ENCODE assay signal across 24 cellular contexts in genomic region chr15:41871175-41871905, GRCh38. TPM values are rescaled to one million over a fixed set of nuclear protein-coding genes. Genes with fewer than 3 reads are reported as not detected.
A peak's percentile ranks its signal among the peaks of the same experiment; 100 is the strongest.
DNase-seq lines count a peak whose midpoint lies in the region; ATAC-seq, FAIRE-seq and TF ChIP-seq lines count a peak whose summit lies in the region.
"Had no signal": no experiment of that assay in that cellular context is flagged by ENCODE, and none has a peak within 500 bp of the region (broad histone marks: within the 10 kb centered on the region; RNA-seq: fewer than 3 reads in every experiment).

No MANE protein-coding gene starts in this region.

- no peak overlapping the region for H2AFZ ChIP-seq in smooth muscle cell (ENCODE audit: low read depth)

- H3K4me3 ChIP-seq in heart left ventricle (no peak overlapping the region), smooth muscle cell (no peak overlapping the region), kidney (ENCODE audit: low read length in 2 of 2) (no peak overlapping the region)
- H3K4me3 ChIP-seq: dorsolateral prefrontal cortex, left lung, ovary had no signal

- H3K27me3 ChIP-seq in heart left ventricle (no peaks in the 10 kb centered on the region), smooth muscle cell (ENCODE audit: low read depth) (no peaks in the 10 kb centered on the region)
- H3K27me3 ChIP-seq: dorsolateral prefrontal cortex, left lung, ovary had no signal

- intact Hi-C loops in activated CD4-positive, alpha-beta T cell treated with anti-CD3 and anti-CD28 coated beads for 36 hours (cut with DNase I, micrococcal nuclease), result no loop called here
- intact Hi-C loops in heart left ventricle (cut with DNase I), result loop anchor here in 1 of 10 donors (5.0 kb wide), 1 partner anchor 44 kb away; the partner anchor contains the start of gene JMJD7
- intact Hi-C loops in left ventricle myocardium superior (cut with micrococcal nuclease), result no loop called here
- intact Hi-C loops in activated T-helper 2 cell treated with anti-CD3 and anti-CD28 coated beads, Interferon-gamma antibody, Interleukin-2, Interleukin-4, amounts not matched to agents 10 μg/mL and 5 μg/mL and 100 μg/mL, durations not matched to agents 14 hours and 24 hours and 36 hours (cut with micrococcal nuclease), result no loop called here
- intact Hi-C loops in kidney (cut with DNase I), result no loop called here
- intact Hi-C loops in posterior vena cava (cut with DNase I), result no loop called here

- H3K36me3 ChIP-seq in heart left ventricle, result no peaks in the 10 kb centered on the region
- no peaks in the 10 kb centered on the region for H3K36me3 ChIP-seq in smooth muscle cell (ENCODE audit: low read depth)
- H3K36me3 ChIP-seq in kidney (ENCODE audit: control insufficient read depth in 1 of 2, insufficient read depth in 2 of 2, low read length in 2 of 2), result no peaks in the 10 kb centered on the region
- H3K36me3 ChIP-seq: left lung, ovary had no signal

- H3K9me3 ChIP-seq in heart left ventricle (no peaks in the 10 kb centered on the region), smooth muscle cell (replicated peaks; ENCODE audit: low read depth) (no peaks in the 10 kb centered on the region), kidney (ENCODE audit: control insufficient read depth in 1 of 2, low read length in 2 of 2) (no peaks in the 10 kb centered on the region)
- H3K9me3 ChIP-seq: left lung, ovary had no signal

- no peaks in the 10 kb centered on the region for H3K36me3 Mint-ChIP-seq in activated CD4-positive, alpha-beta T cell treated with anti-CD3 and anti-CD28 coated beads for 36 hours (ENCODE audit: low read depth)
- no peaks in the 10 kb centered on the region for H3K36me3 Mint-ChIP-seq in activated T-helper 2 cell treated with anti-CD3 and anti-CD28 coated beads, Interferon-gamma antibody, Interleukin-2, Interleukin-4, amounts not matched to agents 10 μg/mL and 5 μg/mL and 100 μg/mL, durations not matched to agents 14 hours and 24 hours and 36 hours (ENCODE audit: low read depth)
- H3K36me3 Mint-ChIP-seq: naive B cell had no signal

- H3K4me1 ChIP-seq in heart left ventricle (peaks cover 0 to 11% (median 0%) of the 10 kb centered on the region in 12 donors), smooth muscle cell (ENCODE audit: low read depth) (peaks cover 3% of the 10 kb centered on the region), kidney (ENCODE audit: control insufficient read depth in 1 of 2, insufficient read depth in 1 of 2, low read depth in 1 of 2, low read length in 2 of 2) (no peaks in the 10 kb centered on the region)
- H3K4me1 ChIP-seq: left lung had no signal

- FAIRE-seq in kidney (lab: Jason Lieb, UNC), result no peak
- FAIRE-seq: A204.1, endothelial cell of umbilical vein, GM12892 had no signal

- peak overlapping the region; percentile 61 for H3K27ac Mint-ChIP-seq in activated CD4-positive, alpha-beta T cell treated with anti-CD3 and anti-CD28 coated beads for 36 hours
- H3K27ac Mint-ChIP-seq in activated T-helper 2 cell treated with anti-CD3 and anti-CD28 coated beads, Interferon-gamma antibody, Interleukin-2, Interleukin-4, amounts not matched to agents 10 μg/mL and 5 μg/mL and 100 μg/mL, durations not matched to agents 14 hours and 24 hours and 36 hours, result peak overlapping the region; percentile 73

- no peak for DNase-seq in activated CD4-positive, alpha-beta T cell treated with anti-CD3 and anti-CD28 coated beads for 36 hours
- no peak for DNase-seq in activated CD4-positive, alpha-beta T cell treated with anti-CD3 and anti-CD28 coated beads for 1 hour
- DNase-seq in heart left ventricle (no peak), left ventricle myocardium superior (no peak), smooth muscle cell (lab: John Stamatoyannopoulos, UW; ENCODE audit: unreplicated experiment) (no peak), kidney (no peak), posterior vena cava (ENCODE audit: low spot score) (no peak)
- no peak for DNase-seq in activated T-helper 2 cell treated with anti-CD3 and anti-CD28 coated beads, Interferon-gamma antibody, Interleukin-2, Interleukin-4, amounts not matched to agents 10 μg/mL and 5 μg/mL and 100 μg/mL, durations not matched to agents 14 hours and 24 hours and 36 hours (ENCODE audit: low spot score)
- DNase-seq: cerebellar nuclear complex, Karpas-422, left lung, naive B cell, NCI-H1436 treated with DMSO at 0.1 percent for 48 hours, NCI-H446, NCI-H82, retina, trophoblast cell had no signal

- TF ChIP-seq CTCF in heart left ventricle (IDR thresholded peaks at IDR 0.05) (no peak), smooth muscle cell (IDR thresholded peaks at IDR 0.05; ENCODE audit: borderline replicate concordance, insufficient read depth, poor library complexity, severe bottlenecking) (no peak), kidney (IDR thresholded peaks at IDR 0.05; ENCODE audit: borderline replicate concordance, extremely low read depth, insufficient read depth) (no peak)

- H4K20me1 ChIP-seq in smooth muscle cell (ENCODE audit: low read depth), result no peaks in the 10 kb centered on the region

- H3K4me3 Mint-ChIP-seq in activated CD4-positive, alpha-beta T cell treated with anti-CD3 and anti-CD28 coated beads for 36 hours, result no peak overlapping the region
- H3K4me3 Mint-ChIP-seq in activated T-helper 2 cell treated with anti-CD3 and anti-CD28 coated beads, Interferon-gamma antibody, Interleukin-2, Interleukin-4, amounts not matched to agents 10 μg/mL and 5 μg/mL and 100 μg/mL, durations not matched to agents 14 hours and 24 hours and 36 hours (ENCODE audit: low read depth), result no peak overlapping the region

- no peaks in the 10 kb centered on the region for H3K9me3 Mint-ChIP-seq in activated CD4-positive, alpha-beta T cell treated with anti-CD3 and anti-CD28 coated beads for 36 hours (ENCODE audit: low read depth)
- no peaks in the 10 kb centered on the region for H3K9me3 Mint-ChIP-seq in activated T-helper 2 cell treated with anti-CD3 and anti-CD28 coated beads, Interferon-gamma antibody, Interleukin-2, Interleukin-4, amounts not matched to agents 10 μg/mL and 5 μg/mL and 100 μg/mL, durations not matched to agents 14 hours and 24 hours and 36 hours
- H3K9me3 Mint-ChIP-seq: naive B cell had no signal

- POLR2A ChIA-PET in activated CD4-positive, alpha-beta T cell treated with anti-CD3 and anti-CD28 coated beads for 36 hours (lab: Charles Lee), result interaction anchor here (1.0 kb wide), 1 partner anchor 101 kb away, joined by 3 read pairs; the partner anchor contains the start of gene EHD4

- H3K4me1 Mint-ChIP-seq in activated CD4-positive, alpha-beta T cell treated with anti-CD3 and anti-CD28 coated beads for 36 hours, result peaks cover 9% of the 10 kb centered on the region
- peaks cover 12% of the 10 kb centered on the region for H3K4me1 Mint-ChIP-seq in activated T-helper 2 cell treated with anti-CD3 and anti-CD28 coated beads, Interferon-gamma antibody, Interleukin-2, Interleukin-4, amounts not matched to agents 10 μg/mL and 5 μg/mL and 100 μg/mL, durations not matched to agents 14 hours and 24 hours and 36 hours (ENCODE audit: low read depth)

- H3K4me2 ChIP-seq in smooth muscle cell, result no peak overlapping the region

- CTCF ChIA-PET in activated CD4-positive, alpha-beta T cell treated with anti-CD3 and anti-CD28 coated beads for 36 hours (lab: Charles Lee), result interaction anchor here (1.3 kb wide), 1 partner anchor 33 kb away, joined by 6 read pairs; no protein-coding TSS in a partner anchor

- no peak for TF ChIP-seq POLR2A in heart left ventricle (IDR thresholded peaks at IDR 0.05)

- 93 to 95% (median 95%) methylated on average over 17 to 19 of the region's 19 CpGs for whole genome bisulfite sequencing in heart left ventricle, 4 donors
- 94% methylated on average over 19 of the region's 19 CpGs for WGBS in smooth muscle cell (ENCODE audit: low lambda C conversion rate)

- H3K27ac ChIP-seq in heart left ventricle, result no peak overlapping the region
- H3K27ac ChIP-seq in smooth muscle cell (ENCODE audit: low read depth), result peak overlapping the region; percentile 42
- no peak overlapping the region for H3K27ac ChIP-seq in kidney (ENCODE audit: low read depth in 2 of 2, low read length in 2 of 2)
- H3K27ac ChIP-seq: HL-60, left lung, ovary had no signal

- H3K9ac ChIP-seq in smooth muscle cell (ENCODE audit: low read depth) (no peak overlapping the region), kidney (ENCODE audit: low read length in 2 of 2) (no peak overlapping the region)

- H3K79me2 ChIP-seq in smooth muscle cell (ENCODE audit: low read depth), result no peaks in the 10 kb centered on the region

- H3K27me3 Mint-ChIP-seq in activated CD4-positive, alpha-beta T cell treated with anti-CD3 and anti-CD28 coated beads for 36 hours, result no peaks in the 10 kb centered on the region
- no peaks in the 10 kb centered on the region for H3K27me3 Mint-ChIP-seq in activated T-helper 2 cell treated with anti-CD3 and anti-CD28 coated beads, Interferon-gamma antibody, Interleukin-2, Interleukin-4, amounts not matched to agents 10 μg/mL and 5 μg/mL and 100 μg/mL, durations not matched to agents 14 hours and 24 hours and 36 hours (ENCODE audit: low read depth)

- no peaks in the 10 kb centered on the region for H3F3A ChIP-seq in smooth muscle cell (ENCODE audit: low read depth)

- ATAC-seq in activated CD4-positive, alpha-beta T cell treated with anti-CD3 and anti-CD28 coated beads for 36 hours, result no peak
- ATAC-seq in heart left ventricle, result peak in 3 of 4 donors; percentile 3 to 6 (median 5)
- ATAC-seq in left ventricle myocardium superior, result no peak
- ATAC-seq: HCT116, left lung had no signal

RNA-seq across cellular contexts. Expression of gene SPTBN5, which starts 22.5 kb away (rescaled TPM):
- under 1 TPM; 0.46 to 0.51 TPM for total RNA-seq in activated CD4-positive, alpha-beta T cell treated with anti-CD3 and anti-CD28 coated beads for 36 hours
- 1 to 10 TPM in 8 of 9 donors, under 1 TPM in 1; 0.31 to 5.6 (median 1.7) TPM for total RNA-seq in heart left ventricle
- 1 to 10 TPM; 1.3 to 3.2 TPM for polyA plus RNA-seq in heart left ventricle
- 3.6 TPM for total RNA-seq in left ventricle myocardium superior
- 0.41 and 0.90 TPM in 2 replicates for total RNA-seq in activated T-helper 2 cell treated with anti-CD3 and anti-CD28 coated beads, Interferon-gamma antibody, Interleukin-2, Interleukin-4, amounts not matched to agents 10 μg/mL and 5 μg/mL and 100 μg/mL, durations not matched to agents 14 hours and 24 hours and 36 hours
- total RNA-seq in smooth muscle cell, result 0.04 and 0.13 TPM in 2 replicates
- polyA plus RNA-seq in smooth muscle cell, result 0.08 and 1.1 TPM in 2 replicates
- total RNA-seq in kidney, result 1.2 TPM
- polyA plus RNA-seq in kidney (ENCODE audit: insufficient read depth, low read depth, low replicate concordance), result 2.6 TPM
- total RNA-seq in posterior vena cava, result 1 to 10 TPM in 1 of 2 donors, under 1 TPM in 1; 0.71 to 1.3 TPM

RNA-seq across cellular contexts. Expression of gene PLA2G4B, which starts 32.7 kb away (rescaled TPM):
- total RNA-seq in activated CD4-positive, alpha-beta T cell treated with anti-CD3 and anti-CD28 coated beads for 36 hours, result 1 to 10 TPM; 5.0 to 6.9 TPM
- total RNA-seq in heart left ventricle (1 to 10 TPM in 7 of 9 donors, under 1 TPM in 2; 0.38 to 6.0 (median 2.8) TPM), left ventricle myocardium superior (5.7 TPM), smooth muscle cell (0.85 and 4.2 TPM in 2 replicates), kidney (8.3 TPM), posterior vena cava (1 to 10 TPM; 1.5 to 4.0 TPM)
- polyA plus RNA-seq in heart left ventricle (1 to 10 TPM; 1.4 to 4.1 TPM), smooth muscle cell (2.2 and 9.5 TPM in 2 replicates), kidney (ENCODE audit: insufficient read depth, low read depth, low replicate concordance) (4.8 TPM)
- total RNA-seq in activated T-helper 2 cell treated with anti-CD3 and anti-CD28 coated beads, Interferon-gamma antibody, Interleukin-2, Interleukin-4, amounts not matched to agents 10 μg/mL and 5 μg/mL and 100 μg/mL, durations not matched to agents 14 hours and 24 hours and 36 hours, result 8.0 and 10.5 TPM in 2 replicates

RNA-seq across cellular contexts. Expression of gene JMJD7, which starts 43.4 kb away (rescaled TPM):
- 10 to 100 TPM; 17.1 to 17.6 TPM for total RNA-seq in activated CD4-positive, alpha-beta T cell treated with anti-CD3 and anti-CD28 coated beads for 36 hours
- total RNA-seq in heart left ventricle (10 to 100 TPM in 6 of 9 donors, 1 to 10 TPM in 3; 5.4 to 17.9 (median 11.8) TPM), left ventricle myocardium superior (16.7 TPM), smooth muscle cell (5.0 TPM in 1 of 2 replicates, not detected in the other), kidney (16.2 TPM), posterior vena cava (10 to 100 TPM in 1 of 2 donors, 1 to 10 TPM in 1; 4.9 to 13.8 TPM)
- polyA plus RNA-seq in heart left ventricle (10 to 100 TPM in 1 of 2 donors, 1 to 10 TPM in 1; 7.3 to 20.6 TPM), smooth muscle cell (3.3 and 7.8 TPM in 2 replicates), kidney (ENCODE audit: insufficient read depth, low read depth, low replicate concordance) (17.6 TPM)
- total RNA-seq in activated T-helper 2 cell treated with anti-CD3 and anti-CD28 coated beads, Interferon-gamma antibody, Interleukin-2, Interleukin-4, amounts not matched to agents 10 μg/mL and 5 μg/mL and 100 μg/mL, durations not matched to agents 14 hours and 24 hours and 36 hours, result 15.7 and 20.0 TPM in 2 replicates

Comparison
In these comparisons a context has a peak if more than half of its experiments do, and no peak if none do; other contexts are left out.
1. ATAC-seq: peak in heart left ventricle (3 of 4); none in activated CD4-positive, alpha-beta T cell treated with anti-CD3 and anti-CD28 coated beads for 36 hours (single experiment) and left ventricle myocardium superior (single experiment).